ENCODE assay signal across 1 cellular context in the genomic region with DNA sequence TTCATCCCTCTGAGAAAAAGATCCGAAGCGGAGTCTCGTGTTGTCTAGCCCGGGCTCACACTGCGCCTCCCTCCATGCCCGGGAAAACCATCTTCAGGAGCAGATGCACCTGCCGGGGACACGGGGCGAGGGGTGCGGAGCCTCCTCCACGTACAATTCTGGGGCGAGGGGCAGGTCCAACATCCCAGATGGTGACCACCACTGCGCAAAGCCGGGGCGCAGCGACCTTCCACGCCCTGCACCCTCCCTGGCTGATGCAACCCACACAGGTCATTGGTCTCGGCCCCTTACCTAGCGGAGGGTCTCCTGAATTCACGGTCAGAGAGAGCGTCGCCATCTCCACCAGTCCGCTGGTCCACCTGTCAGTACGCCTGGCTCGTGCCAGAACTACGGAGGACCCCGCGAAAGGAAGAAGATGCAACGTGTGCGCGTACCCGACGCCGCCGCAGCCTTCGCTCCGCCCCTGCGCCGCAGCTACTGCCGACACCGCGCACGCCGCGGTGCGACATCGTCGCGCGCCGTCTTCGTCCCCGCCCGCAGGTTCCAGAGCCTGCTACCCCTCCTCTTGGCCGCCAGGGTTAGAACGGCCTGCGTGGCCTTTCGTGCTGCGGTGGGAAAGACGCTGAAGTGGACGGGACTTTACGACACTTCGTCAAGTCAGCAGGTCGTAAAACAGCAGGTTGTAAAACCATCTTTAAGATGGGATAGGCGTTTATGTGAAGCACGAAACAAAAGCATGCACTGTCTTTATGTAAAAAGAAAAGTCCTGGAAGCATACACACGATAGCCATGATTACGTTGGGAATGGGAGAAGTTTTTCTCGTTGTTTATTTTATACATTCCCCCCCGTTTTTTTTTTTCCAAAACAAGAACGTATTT.
A peak's percentile ranks its signal among the peaks of the same experiment; 100 is the strongest.
TF ChIP-seq lines count a peak whose summit lies in the region.

A gene (minus strand): TSS at position 454 of the 879 bp plus-strand sequence. CDS start 117 bp downstream, at position 337.

TF ChIP-seq in HCT116, 20 proteins besides CTCF, POLR2A, EP300 and RAD21 (continued from another document):
- TF ChIP-seq, protein P1, sequence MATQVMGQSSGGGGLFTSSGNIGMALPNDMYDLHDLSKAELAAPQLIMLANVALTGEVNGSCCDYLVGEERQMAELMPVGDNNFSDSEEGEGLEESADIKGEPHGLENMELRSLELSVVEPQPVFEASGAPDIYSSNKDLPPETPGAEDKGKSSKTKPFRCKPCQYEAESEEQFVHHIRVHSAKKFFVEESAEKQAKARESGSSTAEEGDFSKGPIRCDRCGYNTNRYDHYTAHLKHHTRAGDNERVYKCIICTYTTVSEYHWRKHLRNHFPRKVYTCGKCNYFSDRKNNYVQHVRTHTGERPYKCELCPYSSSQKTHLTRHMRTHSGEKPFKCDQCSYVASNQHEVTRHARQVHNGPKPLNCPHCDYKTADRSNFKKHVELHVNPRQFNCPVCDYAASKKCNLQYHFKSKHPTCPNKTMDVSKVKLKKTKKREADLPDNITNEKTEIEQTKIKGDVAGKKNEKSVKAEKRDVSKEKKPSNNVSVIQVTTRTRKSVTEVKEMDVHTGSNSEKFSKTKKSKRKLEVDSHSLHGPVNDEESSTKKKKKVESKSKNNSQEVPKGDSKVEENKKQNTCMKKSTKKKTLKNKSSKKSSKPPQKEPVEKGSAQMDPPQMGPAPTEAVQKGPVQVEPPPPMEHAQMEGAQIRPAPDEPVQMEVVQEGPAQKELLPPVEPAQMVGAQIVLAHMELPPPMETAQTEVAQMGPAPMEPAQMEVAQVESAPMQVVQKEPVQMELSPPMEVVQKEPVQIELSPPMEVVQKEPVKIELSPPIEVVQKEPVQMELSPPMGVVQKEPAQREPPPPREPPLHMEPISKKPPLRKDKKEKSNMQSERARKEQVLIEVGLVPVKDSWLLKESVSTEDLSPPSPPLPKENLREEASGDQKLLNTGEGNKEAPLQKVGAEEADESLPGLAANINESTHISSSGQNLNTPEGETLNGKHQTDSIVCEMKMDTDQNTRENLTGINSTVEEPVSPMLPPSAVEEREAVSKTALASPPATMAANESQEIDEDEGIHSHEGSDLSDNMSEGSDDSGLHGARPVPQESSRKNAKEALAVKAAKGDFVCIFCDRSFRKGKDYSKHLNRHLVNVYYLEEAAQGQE (IDR thresholded peaks at IDR 0.05; ENCODE audit: low read depth): no peak
- TF ChIP-seq ELF1 (IDR thresholded peaks at IDR 0.05; ENCODE audit: borderline replicate concordance, low read depth) (no peak), POLR2AphosphoS5 (IDR thresholded peaks at IDR 0.05; ENCODE audit: low read depth, low read length) (peak; percentile 91), CBX3 (IDR thresholded peaks at IDR 0.05; ENCODE audit: low read depth) (peak; percentile 93), EZH2 (IDR thresholded peaks at IDR 0.05) (no peak), SP1 (IDR thresholded peaks at IDR 0.05; ENCODE audit: low read depth) (peak; percentile 65), EGR1 (IDR thresholded peaks at IDR 0.05; ENCODE audit: low read depth) (0 out of 2 replicates have a peak, but pooled peaks have one; percentile 24), JUND (IDR thresholded peaks at IDR 0.05) (no peak; the same call in 1 of the 2 replicates), SIN3A (IDR thresholded peaks at IDR 0.05; ENCODE audit: low read depth) (peak; percentile 76), CEBPB (IDR thresholded peaks at IDR 0.05; ENCODE audit: low read depth) (0 out of 2 replicates have a peak, but pooled peaks have one; percentile 14)
- TF ChIP-seq, protein P2, sequence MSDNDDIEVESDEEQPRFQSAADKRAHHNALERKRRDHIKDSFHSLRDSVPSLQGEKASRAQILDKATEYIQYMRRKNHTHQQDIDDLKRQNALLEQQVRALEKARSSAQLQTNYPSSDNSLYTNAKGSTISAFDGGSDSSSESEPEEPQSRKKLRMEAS (IDR thresholded peaks at IDR 0.05): peak; percentile 97
- TF ChIP-seq, protein P3, sequence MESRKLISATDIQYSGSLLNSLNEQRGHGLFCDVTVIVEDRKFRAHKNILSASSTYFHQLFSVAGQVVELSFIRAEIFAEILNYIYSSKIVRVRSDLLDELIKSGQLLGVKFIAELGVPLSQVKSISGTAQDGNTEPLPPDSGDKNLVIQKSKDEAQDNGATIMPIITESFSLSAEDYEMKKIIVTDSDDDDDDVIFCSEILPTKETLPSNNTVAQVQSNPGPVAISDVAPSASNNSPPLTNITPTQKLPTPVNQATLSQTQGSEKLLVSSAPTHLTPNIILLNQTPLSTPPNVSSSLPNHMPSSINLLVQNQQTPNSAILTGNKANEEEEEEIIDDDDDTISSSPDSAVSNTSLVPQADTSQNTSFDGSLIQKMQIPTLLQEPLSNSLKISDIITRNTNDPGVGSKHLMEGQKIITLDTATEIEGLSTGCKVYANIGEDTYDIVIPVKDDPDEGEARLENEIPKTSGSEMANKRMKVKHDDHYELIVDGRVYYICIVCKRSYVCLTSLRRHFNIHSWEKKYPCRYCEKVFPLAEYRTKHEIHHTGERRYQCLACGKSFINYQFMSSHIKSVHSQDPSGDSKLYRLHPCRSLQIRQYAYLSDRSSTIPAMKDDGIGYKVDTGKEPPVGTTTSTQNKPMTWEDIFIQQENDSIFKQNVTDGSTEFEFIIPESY (IDR thresholded peaks at IDR 0.05; ENCODE audit: extremely low read depth, insufficient replicate concordance, low read length): peak; percentile 61
